Comparison of ENCODE assay signal across 1 cellular context in the genomic region with DNA sequence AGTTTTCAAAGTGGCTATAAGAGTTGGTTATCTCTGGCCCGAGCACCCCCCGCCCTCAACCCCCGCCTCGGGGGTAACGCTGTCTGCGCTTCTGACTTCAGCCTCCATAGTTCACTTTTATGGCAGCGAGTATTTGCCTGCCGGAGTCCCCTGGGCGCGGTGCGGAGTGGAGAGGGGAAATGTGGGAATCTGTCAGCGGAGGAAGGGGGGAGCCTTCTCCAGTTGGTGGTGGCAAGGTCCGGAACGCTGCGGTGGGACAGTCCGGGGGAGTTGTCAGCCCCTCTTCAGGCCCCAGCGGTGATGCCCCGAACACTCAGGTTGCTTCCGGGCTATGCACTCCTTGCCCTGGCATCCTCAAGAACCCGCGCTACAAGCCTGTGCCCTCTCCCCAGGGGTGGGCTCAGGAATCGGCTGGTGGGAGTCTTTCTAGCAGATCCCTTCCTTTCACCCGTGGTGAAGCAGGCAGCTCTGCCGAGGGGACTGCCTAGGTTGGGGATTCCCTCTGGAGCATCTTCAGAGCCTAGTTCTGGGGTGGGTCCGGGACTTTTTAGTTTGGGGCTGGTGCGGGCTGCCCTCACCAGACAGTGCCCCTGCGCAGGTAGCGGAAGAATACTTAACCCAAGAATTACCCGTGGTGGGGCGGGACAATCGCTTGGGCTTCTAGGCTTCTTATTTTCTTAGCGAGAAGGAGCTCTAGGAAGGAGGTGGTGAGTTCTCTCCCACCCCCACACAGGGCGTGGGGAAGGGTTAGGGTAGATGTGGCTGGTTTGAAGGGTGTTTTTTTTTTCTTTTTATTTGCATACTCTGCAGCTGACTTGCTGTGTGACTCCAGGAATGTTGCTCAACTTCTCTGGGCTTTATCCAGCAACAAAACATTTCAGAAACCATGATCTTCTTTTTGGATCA.
TF ChIP-seq lines count a peak whose summit lies in the region.

No MANE protein-coding gene starts in this region.

TF ChIP-seq in GM12878, 131 proteins besides CTCF, POLR2A, EP300 and RAD21:
- peak; percentile 67; the same call in 1 of the 3 replicates for TF ChIP-seq POU2F2 (IDR thresholded peaks at IDR 0.05; ENCODE audit: borderline replicate concordance, low read depth, low read length)
- TF ChIP-seq ZNF384 (IDR thresholded peaks at IDR 0.05; ENCODE audit: borderline replicate concordance, low read depth, low read length), result 0 out of 2 replicates have a peak, but pooled peaks have one; percentile 35
- no peak for TF ChIP-seq MEF2B (IDR thresholded peaks at IDR 0.05; ENCODE audit: partially characterized antibody, poor library complexity, severe bottlenecking)
- 0 out of 2 replicates have a peak, but pooled peaks have one; percentile 32 for TF ChIP-seq SMARCA5 (IDR thresholded peaks at IDR 0.05)
- no peak for TF ChIP-seq NRF1 (conservative IDR thresholded peaks at IDR 0.05; ENCODE audit: low read depth, low read length)
